1 cellular context compared by ENCODE assay signal in the genomic region with DNA sequence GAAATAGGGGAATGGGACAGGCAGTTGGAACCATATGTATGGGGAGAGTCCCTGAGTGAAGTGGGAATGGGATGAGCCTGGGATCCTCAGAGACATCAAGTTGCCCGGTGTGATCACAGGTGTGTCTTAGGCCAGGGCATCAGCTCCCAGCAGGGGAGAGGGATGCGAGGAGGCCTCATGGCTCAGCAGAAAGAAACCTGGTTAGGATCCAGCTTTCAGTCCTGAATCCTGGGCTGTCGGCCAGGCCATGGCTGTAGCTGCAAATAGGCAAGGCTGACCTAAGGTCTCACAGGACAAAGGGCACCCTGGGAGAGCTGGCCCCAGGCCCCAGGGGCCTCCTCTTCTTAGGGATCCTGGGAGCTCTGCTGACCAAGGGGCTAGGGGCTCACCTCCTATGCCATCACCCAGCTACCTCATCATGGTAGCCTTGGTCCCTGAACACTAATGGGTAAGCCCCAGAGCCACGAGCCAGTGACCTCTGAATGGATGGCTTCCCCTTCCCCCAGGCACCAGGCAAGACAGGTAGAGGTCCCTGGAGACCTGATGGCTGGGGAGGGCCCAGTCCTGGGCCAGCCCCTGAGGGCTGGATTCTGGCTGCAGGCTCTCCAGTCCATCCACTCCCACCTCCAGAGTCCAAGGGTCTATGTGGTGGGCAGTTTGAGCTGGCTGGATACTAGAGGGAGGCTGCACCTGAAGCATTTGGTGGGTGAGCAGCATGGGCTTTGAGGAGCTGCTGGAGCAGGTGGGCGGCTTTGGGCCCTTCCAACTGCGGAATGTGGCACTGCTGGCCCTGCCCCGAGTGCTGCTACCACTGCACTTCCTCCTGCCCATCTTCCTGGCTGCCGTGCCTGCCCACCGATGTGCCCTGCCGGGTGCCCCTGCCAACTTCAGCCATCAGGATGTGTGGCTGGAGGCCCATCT.
TF ChIP-seq lines count a peak whose summit lies in the region.

A gene with protein sequence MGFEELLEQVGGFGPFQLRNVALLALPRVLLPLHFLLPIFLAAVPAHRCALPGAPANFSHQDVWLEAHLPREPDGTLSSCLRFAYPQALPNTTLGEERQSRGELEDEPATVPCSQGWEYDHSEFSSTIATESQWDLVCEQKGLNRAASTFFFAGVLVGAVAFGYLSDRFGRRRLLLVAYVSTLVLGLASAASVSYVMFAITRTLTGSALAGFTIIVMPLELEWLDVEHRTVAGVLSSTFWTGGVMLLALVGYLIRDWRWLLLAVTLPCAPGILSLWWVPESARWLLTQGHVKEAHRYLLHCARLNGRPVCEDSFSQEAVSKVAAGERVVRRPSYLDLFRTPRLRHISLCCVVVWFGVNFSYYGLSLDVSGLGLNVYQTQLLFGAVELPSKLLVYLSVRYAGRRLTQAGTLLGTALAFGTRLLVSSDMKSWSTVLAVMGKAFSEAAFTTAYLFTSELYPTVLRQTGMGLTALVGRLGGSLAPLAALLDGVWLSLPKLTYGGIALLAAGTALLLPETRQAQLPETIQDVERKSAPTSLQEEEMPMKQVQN (plus strand): TSS at position 617 of the 921 bp plus-strand sequence. CDS start 99 bp downstream, at position 716.

TF ChIP-seq in HepG2, 621 proteins besides CTCF, POLR2A, EP300 and RAD21 (continued from another document and continues in another):
- TF ChIP-seq, protein P1, sequence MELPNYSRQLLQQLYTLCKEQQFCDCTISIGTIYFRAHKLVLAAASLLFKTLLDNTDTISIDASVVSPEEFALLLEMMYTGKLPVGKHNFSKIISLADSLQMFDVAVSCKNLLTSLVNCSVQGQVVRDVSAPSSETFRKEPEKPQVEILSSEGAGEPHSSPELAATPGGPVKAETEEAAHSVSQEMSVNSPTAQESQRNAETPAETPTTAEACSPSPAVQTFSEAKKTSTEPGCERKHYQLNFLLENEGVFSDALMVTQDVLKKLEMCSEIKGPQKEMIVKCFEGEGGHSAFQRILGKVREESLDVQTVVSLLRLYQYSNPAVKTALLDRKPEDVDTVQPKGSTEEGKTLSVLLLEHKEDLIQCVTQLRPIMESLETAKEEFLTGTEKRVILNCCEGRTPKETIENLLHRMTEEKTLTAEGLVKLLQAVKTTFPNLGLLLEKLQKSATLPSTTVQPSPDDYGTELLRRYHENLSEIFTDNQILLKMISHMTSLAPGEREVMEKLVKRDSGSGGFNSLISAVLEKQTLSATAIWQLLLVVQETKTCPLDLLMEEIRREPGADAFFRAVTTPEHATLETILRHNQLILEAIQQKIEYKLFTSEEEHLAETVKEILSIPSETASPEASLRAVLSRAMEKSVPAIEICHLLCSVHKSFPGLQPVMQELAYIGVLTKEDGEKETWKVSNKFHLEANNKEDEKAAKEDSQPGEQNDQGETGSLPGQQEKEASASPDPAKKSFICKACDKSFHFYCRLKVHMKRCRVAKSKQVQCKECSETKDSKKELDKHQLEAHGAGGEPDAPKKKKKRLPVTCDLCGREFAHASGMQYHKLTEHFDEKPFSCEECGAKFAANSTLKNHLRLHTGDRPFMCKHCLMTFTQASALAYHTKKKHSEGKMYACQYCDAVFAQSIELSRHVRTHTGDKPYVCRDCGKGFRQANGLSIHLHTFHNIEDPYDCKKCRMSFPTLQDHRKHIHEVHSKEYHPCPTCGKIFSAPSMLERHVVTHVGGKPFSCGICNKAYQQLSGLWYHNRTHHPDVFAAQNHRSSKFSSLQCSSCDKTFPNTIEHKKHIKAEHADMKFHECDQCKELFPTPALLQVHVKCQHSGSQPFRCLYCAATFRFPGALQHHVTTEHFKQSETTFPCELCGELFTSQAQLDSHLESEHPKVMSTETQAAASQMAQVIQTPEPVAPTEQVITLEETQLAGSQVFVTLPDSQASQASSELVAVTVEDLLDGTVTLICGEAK (IDR thresholded peaks at IDR 0.05): no peak
- TF ChIP-seq, protein P1 (CRISPR knock-in tag; IDR thresholded peaks at IDR 0.05): no peak
- no peak for TF ChIP-seq ATAD3A (CRISPR knock-in tag; IDR thresholded peaks at IDR 0.05)
- TF ChIP-seq U2AF1 (optimal IDR thresholded peaks at IDR 0.05; ENCODE audit: low read depth, low read length): no peak
- TF ChIP-seq ZNF331 (CRISPR knock-in tag; IDR thresholded peaks at IDR 0.05): peak; percentile 59; the same call in 1 of the 2 replicates
- no peak for TF ChIP-seq SETDB1 (CRISPR knock-in tag; IDR thresholded peaks at IDR 0.05; ENCODE audit: borderline replicate concordance)
- no peak for TF ChIP-seq ZNF446 (CRISPR knock-in tag; IDR thresholded peaks at IDR 0.05)
- TF ChIP-seq NR2F2 (IDR thresholded peaks at IDR 0.05; ENCODE audit: borderline replicate concordance, low read depth): peak; percentile 55; the same call in 1 of the 2 replicates
- TF ChIP-seq, protein P2, sequence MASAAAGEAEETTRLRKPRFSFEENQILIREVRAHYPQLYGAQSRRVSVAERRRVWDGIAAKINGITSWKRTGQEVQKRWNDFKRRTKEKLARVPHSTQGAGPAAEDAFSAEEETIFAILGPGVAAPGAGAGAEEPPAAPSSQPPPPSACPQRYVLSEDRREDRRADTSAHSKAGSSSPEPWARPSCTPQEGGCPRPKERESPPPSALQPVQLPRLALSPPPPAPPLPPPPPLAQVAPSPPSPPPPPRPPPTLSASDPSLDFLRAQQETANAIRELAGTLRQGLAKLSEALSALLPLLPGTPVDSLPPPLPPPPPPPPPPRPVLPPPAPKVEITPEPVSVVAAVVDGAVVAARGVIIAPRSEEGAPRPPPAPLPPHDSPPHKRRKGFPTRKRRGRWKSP (CRISPR knock-in tag; IDR thresholded peaks at IDR 0.05): 0 out of 2 replicates have a peak, but pooled peaks have one; percentile 25
- TF ChIP-seq SAFB2 (CRISPR knock-in tag; IDR thresholded peaks at IDR 0.05; ENCODE audit: borderline replicate concordance, low read depth): 0 out of 2 replicates have a peak, but pooled peaks have one; percentile 50
- no peak; the same call in 1 of the 2 replicates for TF ChIP-seq ZNF296 (CRISPR knock-in tag; conservative IDR thresholded peaks at IDR 0.05)
- no peak for TF ChIP-seq FOXP1 (IDR thresholded peaks at IDR 0.05)
- TF ChIP-seq FOXP1 (CRISPR knock-in tag; IDR thresholded peaks at IDR 0.05): no peak
- TF ChIP-seq SUZ12 (IDR thresholded peaks at IDR 0.05; ENCODE audit: low read depth, low read length): no peak
- no peak for TF ChIP-seq ATF1 (CRISPR knock-in tag; IDR thresholded peaks at IDR 0.05)
- TF ChIP-seq NCOA5 (CRISPR knock-in tag; IDR thresholded peaks at IDR 0.05): no peak
- TF ChIP-seq, protein P3, sequence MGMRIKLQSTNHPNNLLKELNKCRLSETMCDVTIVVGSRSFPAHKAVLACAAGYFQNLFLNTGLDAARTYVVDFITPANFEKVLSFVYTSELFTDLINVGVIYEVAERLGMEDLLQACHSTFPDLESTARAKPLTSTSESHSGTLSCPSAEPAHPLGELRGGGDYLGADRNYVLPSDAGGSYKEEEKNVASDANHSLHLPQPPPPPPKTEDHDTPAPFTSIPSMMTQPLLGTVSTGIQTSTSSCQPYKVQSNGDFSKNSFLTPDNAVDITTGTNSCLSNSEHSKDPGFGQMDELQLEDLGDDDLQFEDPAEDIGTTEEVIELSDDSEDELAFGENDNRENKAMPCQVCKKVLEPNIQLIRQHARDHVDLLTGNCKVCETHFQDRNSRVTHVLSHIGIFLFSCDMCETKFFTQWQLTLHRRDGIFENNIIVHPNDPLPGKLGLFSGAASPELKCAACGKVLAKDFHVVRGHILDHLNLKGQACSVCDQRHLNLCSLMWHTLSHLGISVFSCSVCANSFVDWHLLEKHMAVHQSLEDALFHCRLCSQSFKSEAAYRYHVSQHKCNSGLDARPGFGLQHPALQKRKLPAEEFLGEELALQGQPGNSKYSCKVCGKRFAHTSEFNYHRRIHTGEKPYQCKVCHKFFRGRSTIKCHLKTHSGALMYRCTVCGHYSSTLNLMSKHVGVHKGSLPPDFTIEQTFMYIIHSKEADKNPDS (CRISPR knock-in tag; IDR thresholded peaks at IDR 0.05): no peak
- no peak for TF ChIP-seq SAP130 (CRISPR knock-in tag; IDR thresholded peaks at IDR 0.05; ENCODE audit: low read depth)
- TF ChIP-seq HOXA9 (CRISPR knock-in tag; IDR thresholded peaks at IDR 0.05; ENCODE audit: borderline replicate concordance): no peak
- TF ChIP-seq ASH2L (IDR thresholded peaks at IDR 0.05; ENCODE audit: insufficient read length, low read depth, low read length): no peak
- TF ChIP-seq RXRB (CRISPR knock-in tag; IDR thresholded peaks at IDR 0.05; ENCODE audit: borderline replicate concordance): peak; percentile 74
- no peak; the same call in 1 of the 2 replicates for TF ChIP-seq ZNF792 (CRISPR knock-in tag; IDR thresholded peaks at IDR 0.05)
- TF ChIP-seq ZNF33A (CRISPR knock-in tag; IDR thresholded peaks at IDR 0.05; ENCODE audit: borderline replicate concordance): no peak; the same call in 1 of the 2 replicates
- no peak for TF ChIP-seq ELF3 (CRISPR knock-in tag; IDR thresholded peaks at IDR 0.05)
- TF ChIP-seq ZBTB1 (CRISPR knock-in tag; IDR thresholded peaks at IDR 0.05; ENCODE audit: borderline replicate concordance): no peak
- no peak for TF ChIP-seq NKX3-1 (CRISPR knock-in tag; IDR thresholded peaks at IDR 0.05)
- 0 out of 2 replicates have a peak, but pooled peaks have one; percentile 27 for TF ChIP-seq MEF2D (CRISPR knock-in tag; IDR thresholded peaks at IDR 0.05)
- TF ChIP-seq JUN (CRISPR knock-in tag; IDR thresholded peaks at IDR 0.05): no peak; the same call in 1 of the 2 replicates
- no peak for TF ChIP-seq KAT7 (CRISPR knock-in tag; IDR thresholded peaks at IDR 0.05; ENCODE audit: borderline replicate concordance)
- peak; percentile 97 for TF ChIP-seq HNRNPL (IDR thresholded peaks at IDR 0.05; ENCODE audit: low read depth, low read length)
- no peak for TF ChIP-seq SNAPC2 (CRISPR knock-in tag; IDR thresholded peaks at IDR 0.05)
- no peak for TF ChIP-seq ZNF10 (CRISPR knock-in tag; IDR thresholded peaks at IDR 0.05; ENCODE audit: borderline replicate concordance, low read depth)
- no peak for TF ChIP-seq ZNF777 (CRISPR knock-in tag; IDR thresholded peaks at IDR 0.05)
- 0 out of 2 replicates have a peak, but pooled peaks have one; percentile 54 for TF ChIP-seq AKAP8 (CRISPR knock-in tag; IDR thresholded peaks at IDR 0.05)
- no peak for TF ChIP-seq HCFC1 (IDR thresholded peaks at IDR 0.05; ENCODE audit: low read depth, low read length)
- TF ChIP-seq NONO (IDR thresholded peaks at IDR 0.05): no peak
- TF ChIP-seq NONO (CRISPR knock-in tag; conservative IDR thresholded peaks at IDR 0.05): peak; percentile 55
- TF ChIP-seq HOXA5 (CRISPR knock-in tag; IDR thresholded peaks at IDR 0.05): no peak; the same call in 1 of the 2 replicates
- no peak for TF ChIP-seq ZNF451 (CRISPR knock-in tag; IDR thresholded peaks at IDR 0.05)
- TF ChIP-seq FOXK2 (IDR thresholded peaks at IDR 0.05): no peak
- TF ChIP-seq, protein P4, sequence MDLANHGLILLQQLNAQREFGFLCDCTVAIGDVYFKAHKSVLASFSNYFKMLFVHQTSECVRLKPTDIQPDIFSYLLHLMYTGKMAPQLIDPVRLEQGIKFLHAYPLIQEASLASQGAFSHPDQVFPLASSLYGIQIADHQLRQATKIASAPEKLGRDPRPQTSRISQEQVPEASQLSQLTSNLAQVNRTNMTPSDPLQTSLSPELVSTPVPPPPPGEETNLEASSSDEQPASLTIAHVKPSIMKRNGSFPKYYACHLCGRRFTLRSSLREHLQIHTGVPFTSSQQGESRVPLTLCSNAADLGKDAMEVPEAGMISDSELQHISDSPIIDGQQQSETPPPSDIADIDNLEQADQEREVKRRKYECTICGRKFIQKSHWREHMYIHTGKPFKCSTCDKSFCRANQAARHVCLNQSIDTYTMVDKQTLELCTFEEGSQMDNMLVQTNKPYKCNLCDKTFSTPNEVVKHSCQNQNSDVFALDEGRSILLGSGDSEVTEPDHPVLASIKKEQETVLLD (CRISPR knock-in tag; IDR thresholded peaks at IDR 0.05; ENCODE audit: low read depth): no peak
- TF ChIP-seq SOX13 (IDR thresholded peaks at IDR 0.05): no peak
- TF ChIP-seq SOX13 (CRISPR knock-in tag; conservative IDR thresholded peaks at IDR 0.05 in 1 of 2, IDR thresholded peaks at IDR 0.05 in 1 of 2): peak in 1 of 2 experiments; percentile 46; a peak in 1 of 4 replicates
